In the genomic region with DNA sequence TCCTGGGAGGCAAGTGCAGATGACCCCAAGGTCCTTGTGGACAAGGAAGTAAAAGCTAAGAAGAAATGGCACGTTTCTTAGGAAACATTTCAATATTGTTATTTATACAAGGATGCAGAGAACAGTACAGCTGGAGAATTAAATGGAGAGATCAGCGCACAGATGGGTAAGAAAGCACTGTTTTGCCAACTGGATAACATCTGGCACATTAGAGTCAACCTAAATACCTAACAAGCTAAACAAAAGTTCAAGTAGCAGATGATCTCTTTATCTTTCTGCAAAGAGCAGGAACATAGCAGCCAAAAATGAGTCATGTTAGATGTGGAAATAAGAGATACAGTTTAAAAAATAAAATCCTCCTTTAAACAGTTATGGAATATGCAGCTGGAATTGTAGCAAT, we compare ENCODE assay signal across 20 cellular contexts. TPM values are rescaled to one million over a fixed set of nuclear protein-coding genes. Genes with fewer than 3 reads are reported as not detected.
DNase-seq lines count a peak whose midpoint lies in the region; ATAC-seq and TF ChIP-seq lines count a peak whose summit lies in the region.
"Had no signal": no experiment of that assay in that cellular context is flagged by ENCODE, and none has a peak within 500 bp of the region (broad histone marks: within the 10 kb centered on the region; RNA-seq: fewer than 3 reads in every experiment).

No MANE protein-coding gene starts in this region.

- peak overlapping the region in 1 of 2 experiments; percentile 1; a peak in 1 of 5 replicates for H3K4me3 Mint-ChIP-seq in H9

- H3K27ac Mint-ChIP-seq in H9: peak overlapping the region; percentile 60 to 84 (median 69); a peak in 6 of 7 replicates

- no peak overlapping the region for H3K4ac ChIP-seq in H9 (ENCODE audit: low read depth, low read length)

- H3K36me3 Mint-ChIP-seq in H9 (ENCODE audit: insufficient read depth in 1 of 3, low read depth in 3 of 3): peaks cover 20 to 28% (median 22%) of the 10 kb centered on the region in 3 experiments

- H3K9me3 ChIP-seq in H9 (ENCODE audit: control insufficient read depth, low read depth, low read length): no peaks in the 10 kb centered on the region

- H2BK15ac ChIP-seq in H9 (ENCODE audit: low read depth, low read length): no peak overlapping the region

- TF ChIP-seq CTCF in H9 (conservative IDR thresholded peaks at IDR 0.05) (no peak), omental fat pad (IDR thresholded peaks at IDR 0.05) (no peak)

- no peak overlapping the region for H2BK5ac ChIP-seq in H9 (ENCODE audit: insufficient read length, low read length)

- H3K79me2 ChIP-seq in H9 (ENCODE audit: insufficient read depth, low read length): peaks cover 3% of the 10 kb centered on the region; the same call in 1 of the 2 replicates

- H2AFZ ChIP-seq in H9 (ENCODE audit: low read length): no peak overlapping the region

- no peak overlapping the region for H3K14ac ChIP-seq in H9 (ENCODE audit: insufficient read depth, low read length)

- no peak overlapping the region for H3T11ph ChIP-seq in H9 (ENCODE audit: low read length)

- H4K20me1 ChIP-seq in H9 (ENCODE audit: control insufficient read depth, insufficient read depth, insufficient read length): no peaks in the 10 kb centered on the region

- no peak overlapping the region for H3K9ac ChIP-seq in H9 (ENCODE audit: extremely low read depth, insufficient read length, low read length)

- no peak overlapping the region for H3K23ac ChIP-seq in H9 (ENCODE audit: insufficient read length, low read depth, low read length)

- H4K5ac ChIP-seq in H9 (ENCODE audit: insufficient read length, low read depth, low read length): no peak overlapping the region

- no peaks in the 10 kb centered on the region for H3K27me3 ChIP-seq in H9 (ENCODE audit: insufficient read depth, low read length)

- no peaks in the 10 kb centered on the region for H3K9me3 Mint-ChIP-seq in H9

- no peak overlapping the region for H2AK5ac ChIP-seq in H9 (ENCODE audit: insufficient read length, low read length)

- H3K79me1 ChIP-seq in H9 (ENCODE audit: insufficient read depth, low read depth, low read length, poor library complexity, severe bottlenecking): peaks cover 2% of the 10 kb centered on the region

- H3K18ac ChIP-seq in H9 (ENCODE audit: insufficient read length, low read depth, low read length): no peak overlapping the region

- H3K4me1 ChIP-seq in H9 (ENCODE audit: insufficient read depth, low read length): peaks cover 15% of the 10 kb centered on the region

- no peak overlapping the region for H2BK120ac ChIP-seq in H9 (ENCODE audit: low read depth, low read length, poor library complexity, severe bottlenecking)

- peaks cover 3% of the 10 kb centered on the region for H3K23me2 ChIP-seq in H9 (ENCODE audit: insufficient read length, low read depth, low read length, poor library complexity, severe bottlenecking)

- no peak overlapping the region for H3K4me2 ChIP-seq in H9 (ENCODE audit: insufficient read depth, insufficient read length, low read length)

- peak; percentile 69 for ATAC-seq in omental fat pad (ENCODE audit: low FRiP score)
- ATAC-seq: HepG2 had no signal

- WGBS in H9 (ENCODE audit: extremely low coverage, insufficient read length, low lambda C conversion rate): no CpG with 5 or more reads among the region's 2 CpGs

- peak overlapping the region; percentile 11 for H3K27ac ChIP-seq in H9 (ENCODE audit: insufficient read length, low read depth, low read length)
- H3K27ac ChIP-seq: C4-2B, SK-N-MC had no signal

- no peak overlapping the region for H4K8ac ChIP-seq in H9 (replicated peaks; ENCODE audit: insufficient read length, low read depth, low read length)

- DNase-seq in H9 (no peak), NCI-H82 (lab: John Stamatoyannopoulos, UW) (peak; percentile 57), fibroblast of the conjunctiva (ENCODE audit: low read depth) (peak; percentile 67), omental fat pad (ENCODE audit: low spot score) (no peak), NCI-H1417 (lab: John Stamatoyannopoulos, UW) (no peak), SKM-1 treated with dmso at 0.1 percent for 144 hours (lab: John Stamatoyannopoulos, UW; ENCODE audit: unreplicated experiment) (no peak)
- DNase-seq in activated effector memory CD4-positive, alpha-beta T cell treated with Interleukin-2 at 50 U/mL for 16 hours: no peak
- DNase-seq: AML-193, DND-41, GOT3, KBM-7, NCI-H1417 treated with DMSO at 0.1 percent for 48 hours, NCI-H187 treated with DMSO at 0.1 percent for 48 hours, NCI-H446 treated with DMSO at 0.1 percent for 48 hours, NCI-H748 treated with DMSO at 0.1 percent for 48 hours, SHP77 had no signal

- H3K27me3 Mint-ChIP-seq in H9 (ENCODE audit: low read depth): no peaks in the 10 kb centered on the region

- no peak overlapping the region for H3K56ac ChIP-seq in H9 (ENCODE audit: insufficient read length, low read depth, low read length)

- peaks cover 55 to 57% of the 10 kb centered on the region in 2 experiments for H3K4me1 Mint-ChIP-seq in H9

- H2BK20ac ChIP-seq in H9 (ENCODE audit: low read depth, low read length, poor library complexity, severe bottlenecking): no peak overlapping the region

- no peak overlapping the region for H4K91ac ChIP-seq in H9 (ENCODE audit: insufficient read length, low read depth, low read length)

- no peak overlapping the region for H2BK12ac ChIP-seq in H9 (ENCODE audit: insufficient read length, low read depth, low read length)

RNA-seq across cellular contexts. Expression of a gene that starts 15.7 kb away (rescaled TPM):
- total RNA-seq in H9 (2021) (796 and 821 TPM in 2 replicates), omental fat pad (under 1 TPM in 1 of 4 donors, not detected in 3; 0.36 TPM)
- total RNA-seq: HepG2 had no signal

RNA-seq across cellular contexts. Expression of a gene that starts 36.7 kb away (rescaled TPM):
- total RNA-seq in H9 (2021) (3.1 and 3.2 TPM in 2 replicates), omental fat pad (not detected)
- total RNA-seq: HepG2, RPMI7951 had no signal

Comparison
In these comparisons a context has a peak if more than half of its experiments do, and no peak if none do; other contexts are left out.
1. DNase-seq: peak in NCI-H82 (single experiment) and fibroblast of the conjunctiva (single experiment); none in H9 (single experiment), omental fat pad (single experiment), activated effector memory CD4-positive, alpha-beta T cell treated with Interleukin-2 at 50 U/mL for 16 hours (single experiment), NCI-H1417 (0 of 3) and SKM-1 treated with dmso at 0.1 percent for 144 hours (single experiment).
2. RNA of a gene that starts 15.7 kb away (total RNA-seq): 796 to 821 TPM in H9; 0.36 TPM in omental fat pad; every median in the first group is over 100 times any median in the second.